ENCODE assay signal across 13 cellular contexts in genomic region chr9:29188771-29189170, GRCh38. TPM values are rescaled to one million over a fixed set of nuclear protein-coding genes. Genes with fewer than 3 reads are reported as not detected.
"Had no signal": no experiment of that assay in that cellular context is flagged by ENCODE, and none has a peak within 500 bp of the region (broad histone marks: within the 10 kb centered on the region; RNA-seq: fewer than 3 reads in every experiment).

No MANE protein-coding gene starts in this region.

RNA-seq across cellular contexts. Expression of gene LINGO2, which starts 24.6 kb away (rescaled TPM):
- total RNA-seq: activated B cell treated with CpG ODN at 0.5 μM for 24 hours; activated CD4-positive, alpha-beta memory T cell treated with anti-CD3 and anti-CD28 coated beads for 36 hours; activated CD4-positive, alpha-beta memory T cell treated with anti-CD3 and anti-CD28 coated beads, Interleukin-2, amount 10 ng/mL, durations not matched to agents 7 days and 5 days; activated CD4-positive, alpha-beta T cell treated with anti-CD3 and anti-CD28 coated beads for 36 hours; activated CD4-positive, alpha-beta T cell treated with anti-CD3 and anti-CD28 coated beads, Interleukin-2, amount 10 ng/mL, durations not matched to agents 24 days and 14 days; activated CD4-positive, alpha-beta T cell treated with anti-CD3 and anti-CD28 coated beads, Interleukin-2, amount 10 ng/mL, durations not matched to agents 7 days and 5 days; activated CD8-positive, alpha-beta memory T cell treated with anti-CD3 and anti-CD28 coated beads for 36 hours; activated CD8-positive, alpha-beta memory T cell treated with anti-CD3 and anti-CD28 coated beads, Interleukin-2, amount 10 ng/mL, durations not matched to agents 7 days and 5 days; activated CD8-positive, alpha-beta T cell treated with anti-CD3 and anti-CD28 coated beads for 36 hours; activated CD8-positive, alpha-beta T cell treated with anti-CD3 and anti-CD28 coated beads, Interleukin-2, amount 10 ng/mL, durations not matched to agents 7 days and 5 days; T-helper 1 cell treated with Interleukin-12 subunit alpha and Interleukin-12 subunit beta and Interleukin-4 antibody, amounts not matched to agents 30 ng/mL and 1 ng/mL, for 36 hours; T-helper 17 cell; T-helper 2 cell treated with Interferon-gamma antibody and Interleukin-4, amounts not matched to agents 100 ng/mL and 5 ng/mL, for 36 hours had no signal
